ENCODE assay signal across 9 cellular contexts in the genomic region with DNA sequence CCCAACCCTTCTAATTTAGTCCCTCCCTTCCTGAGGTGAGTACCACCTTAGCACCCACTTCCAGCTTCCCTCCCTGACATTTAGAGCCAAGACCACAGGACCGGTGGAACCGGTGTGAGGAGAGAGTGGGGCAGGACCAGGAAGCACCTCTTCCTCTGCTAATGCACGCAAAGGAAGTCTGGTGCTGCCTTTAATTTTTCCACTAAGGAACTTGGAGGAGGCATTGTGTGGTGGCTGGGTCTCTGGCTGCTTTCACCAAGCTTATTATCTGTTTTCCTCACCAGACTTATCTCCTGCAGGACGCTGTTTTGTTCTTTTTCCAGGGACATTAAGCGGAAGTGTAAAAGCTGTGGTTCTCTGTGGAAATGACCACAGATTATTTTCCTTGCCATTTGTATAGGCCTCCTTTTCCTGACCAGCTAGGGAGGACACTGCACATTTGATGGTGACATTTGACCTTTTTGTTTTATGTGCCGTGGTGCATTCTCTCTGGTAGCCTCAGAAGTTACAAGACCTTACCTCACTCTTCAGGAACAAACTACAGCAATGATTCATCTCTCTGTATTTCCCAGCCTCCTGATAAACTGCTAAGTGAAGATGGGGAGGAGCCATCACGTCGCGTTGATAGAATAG. TPM values are rescaled to one million over a fixed set of nuclear protein-coding genes. Genes with fewer than 3 reads are reported as not detected.
DNase-seq lines count a peak whose midpoint lies in the region; ATAC-seq and TF ChIP-seq lines count a peak whose summit lies in the region.
"Had no signal": no experiment of that assay in that cellular context is flagged by ENCODE, and none has a peak within 500 bp of the region (broad histone marks: within the 10 kb centered on the region; RNA-seq: fewer than 3 reads in every experiment).

No MANE protein-coding gene starts in this region.

- H4K91ac ChIP-seq in neuronal stem cell (ENCODE audit: low read depth, low read length, poor library complexity), result no peak overlapping the region

- no peak overlapping the region for H2BK5ac ChIP-seq in neuronal stem cell (ENCODE audit: low read length)

- no peaks in the 10 kb centered on the region for H3K79me1 ChIP-seq in neuronal stem cell (ENCODE audit: low read depth, low read length)

- no peak overlapping the region for H3K9ac ChIP-seq in neuronal stem cell (ENCODE audit: low read depth, low read length, poor library complexity)

- H3K18ac ChIP-seq in neuronal stem cell (ENCODE audit: low read length), result no peak overlapping the region

- peaks cover 0 to 2% (median 0%) of the 10 kb centered on the region in 8 donors for H3K9me3 Mint-ChIP-seq in CD4-positive, alpha-beta memory T cell

- H4K8ac ChIP-seq in neuronal stem cell (ENCODE audit: low read depth, low read length), result no peak overlapping the region

- no peak for TF ChIP-seq CTCF in adrenal gland (IDR thresholded peaks at IDR 0.05)

- no peak overlapping the region for H3K4me3 Mint-ChIP-seq in CD4-positive, alpha-beta memory T cell

- WGBS in adrenal gland, 4 donors, result 46 to 58% (median 56%) methylated on average over 9 of the region's 9 CpGs
- no CpG with 5 or more reads among the region's 9 CpGs for WGBS in neuronal stem cell (ENCODE audit: extremely low coverage in 2 of 2, insufficient read length in 2 of 2, insufficient replicate concordance in 1 of 2), 2 donors

- H3K4ac ChIP-seq in neuronal stem cell (ENCODE audit: low read length), result no peak overlapping the region

- CTCF ChIA-PET in CD4-positive, alpha-beta memory T cell (lab: Charles Lee; ENCODE audit: partially characterized antibody), result no interaction called here

- no peak overlapping the region for H2AK5ac ChIP-seq in neuronal stem cell (ENCODE audit: low read depth, low read length)

- H2BK12ac ChIP-seq in neuronal stem cell (ENCODE audit: low read length), result no peak overlapping the region

- H3K23ac ChIP-seq in neuronal stem cell (ENCODE audit: low read depth, low read length, poor library complexity), result no peak overlapping the region

- intact Hi-C loops in adrenal gland (cut with DNase I), result no loop called here
- intact Hi-C loops in Right ventricle myocardium superior (cut with DNase I), result no loop called here
- intact Hi-C loops in CD4-positive, alpha-beta memory T cell (cut with micrococcal nuclease), result no loop called here

- H3K27me3 ChIP-seq in adrenal gland (no peaks in the 10 kb centered on the region), neuronal stem cell (ENCODE audit: control insufficient read depth in 3 of 3, insufficient read depth in 3 of 3, low read depth in 1 of 3, low read length in 3 of 3) (no peaks in the 10 kb centered on the region)
- no peaks in the 10 kb centered on the region for H3K27me3 ChIP-seq in CD4-positive, alpha-beta memory T cell (ENCODE audit: insufficient read depth, low read length)

- H3K9me3 ChIP-seq in adrenal gland (replicated peaks in 1 of 3), result no peaks in the 10 kb centered on the region
- H3K9me3 ChIP-seq in neuronal stem cell (replicated peaks in 1 of 2; ENCODE audit: control insufficient read depth in 2 of 2, insufficient read depth in 1 of 2, low read depth in 1 of 2, low read length in 2 of 2), result no peaks in the 10 kb centered on the region
- H3K9me3 ChIP-seq in CD4-positive, alpha-beta memory T cell (ENCODE audit: control insufficient read depth in 1 of 2, low read length in 2 of 2), result no peaks in the 10 kb centered on the region

- DNase-seq in EL (peak; percentile 17), adrenal gland (peak in 3 of 7 donors; percentile 14 to 22 (median 17)), Right ventricle myocardium superior (no peak), neuronal stem cell (ENCODE audit: low spot score) (no peak), DMS153 (lab: John Stamatoyannopoulos, UW) (no peak)
- DNase-seq in CD4-positive, alpha-beta memory T cell, result no peak

- POLR2A ChIA-PET in CD4-positive, alpha-beta memory T cell (lab: Charles Lee; ENCODE audit: partially characterized antibody), result no interaction called here

- peak overlapping the region; percentile 75 for H2AFZ ChIP-seq in neuronal stem cell (ENCODE audit: low read length)

- TF ChIP-seq POLR2A in adrenal gland (IDR thresholded peaks at IDR 0.05), result no peak

- H3K4me2 ChIP-seq in neuronal stem cell (ENCODE audit: insufficient read depth, low read length, poor library complexity, severe bottlenecking), result no peak overlapping the region

- H3K4me1 ChIP-seq in adrenal gland (replicated peaks in 1 of 2) (peaks cover 0 to 5% of the 10 kb centered on the region in 2 donors), neuronal stem cell (ENCODE audit: control insufficient read depth in 2 of 2, insufficient read depth in 1 of 2, low read depth in 1 of 2, low read length in 2 of 2) (peaks cover 0 to 2% of the 10 kb centered on the region in 2 donors)
- H3K4me1 ChIP-seq in CD4-positive, alpha-beta memory T cell (ENCODE audit: insufficient read depth, low read length), result no peaks in the 10 kb centered on the region

- no peak overlapping the region for H3K27ac Mint-ChIP-seq in CD4-positive, alpha-beta memory T cell

- peaks cover 8 to 10% of the 10 kb centered on the region in 2 donors for H3K27me3 Mint-ChIP-seq in CD4-positive, alpha-beta memory T cell

- no peak overlapping the region for H3K14ac ChIP-seq in neuronal stem cell (ENCODE audit: low read length)

- H3K36me3 Mint-ChIP-seq in CD4-positive, alpha-beta memory T cell, result no peaks in the 10 kb centered on the region

- H2BK15ac ChIP-seq in neuronal stem cell (ENCODE audit: low read length), result no peak overlapping the region

- peak; percentile 48 for ATAC-seq in Right ventricle myocardium superior (ENCODE audit: poor library complexity)
- no peak for ATAC-seq in HG02938 (IDR thresholded peaks at IDR 0.05; ENCODE audit: unreplicated experiment)
- no peak for ATAC-seq in HG02623 (IDR thresholded peaks at IDR 0.05; ENCODE audit: unreplicated experiment)
- ATAC-seq: SK-N-SH treated with all-trans-retinoic acid at 6 μM for 48 hours had no signal

- no peak overlapping the region for H3K4me3 ChIP-seq in adrenal gland
- H3K4me3 ChIP-seq in neuronal stem cell (ENCODE audit: low read length in 2 of 2), result no peak overlapping the region
- no peak overlapping the region for H3K4me3 ChIP-seq in CD4-positive, alpha-beta memory T cell (ENCODE audit: low read length in 2 of 2)

- H3K27ac ChIP-seq in adrenal gland (peak overlapping the region in 3 of 5 donors; percentile 5 to 75 (median 56)), neuronal stem cell (replicated peaks; ENCODE audit: low read length) (no peak overlapping the region)
- no peak overlapping the region for H3K27ac ChIP-seq in CD4-positive, alpha-beta memory T cell (ENCODE audit: low read depth, low read length)

- peaks cover 0 to 3% (median 0%) of the 10 kb centered on the region in 4 donors for H3K4me1 Mint-ChIP-seq in CD4-positive, alpha-beta memory T cell

- H3K36me3 ChIP-seq in adrenal gland (replicated peaks in 1 of 2) (no peaks in the 10 kb centered on the region), neuronal stem cell (replicated peaks in 1 of 2; ENCODE audit: control insufficient read depth in 2 of 2, insufficient read depth in 2 of 2, low read length in 2 of 2) (no peaks in the 10 kb centered on the region)
- no peaks in the 10 kb centered on the region for H3K36me3 ChIP-seq in CD4-positive, alpha-beta memory T cell (ENCODE audit: insufficient read depth, low read length)

- H2BK120ac ChIP-seq in neuronal stem cell (ENCODE audit: low read depth, low read length), result no peak overlapping the region

RNA-seq across cellular contexts. Expression of gene SPTBN1, which starts 39.8 kb away (rescaled TPM):
- total RNA-seq in adrenal gland (100 to 1,000 TPM; 455 to 653 (median 569) TPM), Right ventricle myocardium superior (391 TPM)
- 100 to 1,000 TPM in 2 of 3 donors, 10 to 100 TPM in 1; 72.9 to 318 (median 134) TPM for polyA plus RNA-seq in adrenal gland
- polyA plus RNA-seq in neuronal stem cell (2013, experiment 1 of 2), result 27.6 TPM
- polyA plus RNA-seq in neuronal stem cell (2013, experiment 2 of 2), result 28.3 TPM
- 100 to 1,000 TPM; 112 to 121 TPM for total RNA-seq in CD4-positive, alpha-beta memory T cell
- polyA plus RNA-seq in CD4-positive, alpha-beta memory T cell, result 10 to 100 TPM in 1 of 2 donors, 1 to 10 TPM in 1; 2.9 to 62.1 TPM

Comparison
In these comparisons a context has a peak if more than half of its experiments do, and no peak if none do; other contexts are left out.
1. H3K27ac ChIP-seq: peak in adrenal gland (3 of 5); none in neuronal stem cell (single experiment) and CD4-positive, alpha-beta memory T cell (single experiment).